In the genomic region with DNA sequence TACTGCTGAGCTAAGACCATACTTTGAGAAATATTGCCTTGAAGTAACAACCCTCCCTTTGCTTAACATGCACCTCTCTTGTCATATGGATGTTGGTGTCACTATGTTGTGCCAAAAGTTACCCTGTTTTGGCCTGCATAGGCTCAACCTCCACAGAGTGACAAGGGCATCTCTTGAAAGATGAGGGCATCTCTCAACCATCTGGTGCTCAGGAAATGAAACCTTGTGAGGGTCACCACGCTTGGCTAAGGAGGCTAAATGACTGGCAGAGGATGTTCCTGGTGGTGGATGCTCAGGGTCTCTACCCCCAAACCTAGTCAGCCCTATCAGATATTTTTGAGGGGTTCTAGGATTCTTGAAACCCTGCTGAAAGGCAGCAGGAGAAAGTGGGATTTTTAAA, we compare ENCODE assay signal across 15 cellular contexts. TPM values are rescaled to one million over a fixed set of nuclear protein-coding genes. Genes with fewer than 3 reads are reported as not detected.
"Had no signal": no experiment of that assay in that cellular context is flagged by ENCODE, and none has a peak within 500 bp of the region (broad histone marks: within the 10 kb centered on the region; RNA-seq: fewer than 3 reads in every experiment).

No MANE protein-coding gene starts in this region.

- H3K36me3 Mint-ChIP-seq: activated CD4-positive, alpha-beta memory T cell treated with anti-CD3 and anti-CD28 coated beads for 36 hours; activated naive CD8-positive, alpha-beta T cell had no signal

- H3K4me3 Mint-ChIP-seq: activated CD4-positive, alpha-beta memory T cell treated with anti-CD3 and anti-CD28 coated beads for 36 hours; activated naive CD8-positive, alpha-beta T cell; activated T-cell treated with anti-CD3 and anti-CD28 coated beads, Interleukin-2, amount 50 U/mL, for 4 hours; nephron; stimulated activated naive CD8-positive, alpha-beta T cell treated with anti-CD3 and anti-CD28 coated beads, Interleukin-15, Interleukin-2, amounts not matched to agents 100 ng/mL and 50 ng/mL, for 24 hours had no signal

- H3K27ac Mint-ChIP-seq: activated CD4-positive, alpha-beta memory T cell treated with anti-CD3 and anti-CD28 coated beads for 36 hours; activated naive CD8-positive, alpha-beta T cell; nephron; stimulated activated naive CD8-positive, alpha-beta T cell treated with anti-CD3 and anti-CD28 coated beads, Interleukin-15, Interleukin-2, amounts not matched to agents 100 ng/mL and 50 ng/mL, for 24 hours had no signal

- DNase-seq: activated CD4-positive, alpha-beta memory T cell treated with anti-CD3 and anti-CD28 coated beads for 36 hours; activated CD4-positive, alpha-beta T cell treated with anti-CD3 and anti-CD28 coated beads for 1 hour; activated effector memory CD4-positive, alpha-beta T cell treated with anti-CD3 and anti-CD28 coated beads, Interleukin-2, amount 50 U/mL, for 16 hours; activated T-cell treated with anti-CD3 and anti-CD28 coated beads, Interleukin-2, amount 50 U/mL, for 4 hours; dermis blood vessel endothelial cell; erythroblast; left ventricle myocardium superior; mesenchymal stem cell; stimulated activated CD4-positive, alpha-beta T cell treated with anti-CD3 and anti-CD28 coated beads, Interleukin-12 subunit alpha, Interleukin-12 subunit beta, amount 100 ng/mL, for 4 hours; testis had no signal

- H3K9me3 Mint-ChIP-seq: activated CD4-positive, alpha-beta memory T cell treated with anti-CD3 and anti-CD28 coated beads for 36 hours; activated T-cell treated with anti-CD3 and anti-CD28 coated beads, Interleukin-2, amount 50 U/mL, for 4 hours; nephron; stimulated activated naive CD8-positive, alpha-beta T cell treated with anti-CD3 and anti-CD28 coated beads, Interleukin-15, Interleukin-2, amounts not matched to agents 100 ng/mL and 50 ng/mL, for 24 hours had no signal

- ATAC-seq: activated T-cell treated with anti-CD3 and anti-CD28 coated beads, Interleukin-2, amount 50 U/mL, for 4 hours; left ventricle myocardium superior had no signal

RNA-seq across cellular contexts. Expression of gene LHCGR, which starts 2.3 kb away (rescaled TPM):
- total RNA-seq: activated CD4-positive, alpha-beta memory T cell treated with anti-CD3 and anti-CD28 coated beads for 36 hours; activated T-cell treated with anti-CD3 and anti-CD28 coated beads, Interleukin-2, amount 50 U/mL, for 4 hours; dermis blood vessel endothelial cell; pulmonary artery endothelial cell; ureter had no signal
